8 cellular contexts compared by ENCODE assay signal in the genomic region with DNA sequence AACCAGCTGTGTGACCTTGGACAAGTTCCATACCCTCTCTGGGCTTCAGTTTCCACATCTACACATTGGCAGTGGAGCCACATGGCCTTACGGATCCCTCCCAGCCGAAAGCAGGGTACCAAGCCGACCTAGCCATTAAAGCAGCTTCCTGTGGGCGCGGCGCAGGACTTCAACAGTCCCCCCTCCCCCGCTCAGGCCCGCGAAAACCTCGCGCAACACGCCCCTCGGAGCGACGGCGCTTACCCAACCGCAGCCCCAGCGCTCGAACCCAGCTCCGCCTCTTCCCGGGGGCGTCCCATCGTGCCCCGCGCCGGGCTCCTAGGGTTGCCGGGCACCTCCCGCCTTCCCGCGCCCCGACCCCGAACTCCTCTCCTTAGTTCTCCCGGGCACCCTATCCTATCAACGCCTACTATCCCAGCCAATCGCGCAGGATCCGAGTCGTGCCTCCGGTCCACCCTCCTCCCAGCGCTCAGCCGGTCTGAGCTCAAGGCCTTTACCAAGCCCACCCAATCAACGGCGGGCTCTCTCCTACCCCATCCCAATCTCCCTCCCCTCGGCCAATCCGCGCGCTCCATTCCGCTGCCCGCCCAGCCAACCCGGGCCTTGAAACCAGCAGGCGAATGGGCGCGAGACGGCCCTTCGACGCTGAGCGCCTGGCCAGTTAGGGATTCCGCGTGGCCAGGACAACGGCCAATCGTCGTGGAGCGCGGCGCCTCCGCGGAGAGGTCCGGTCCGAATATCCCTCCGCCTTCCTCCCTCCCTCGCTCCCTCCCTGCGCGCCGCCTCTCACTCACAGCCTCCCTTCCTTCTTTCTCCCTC. TPM values are rescaled to one million over a fixed set of nuclear protein-coding genes. Genes with fewer than 3 reads are reported as not detected.
A peak's percentile ranks its signal among the peaks of the same experiment; 100 is the strongest.
DNase-seq lines count a peak whose midpoint lies in the region; ATAC-seq and TF ChIP-seq lines count a peak whose summit lies in the region.

TSS of gene KPNB1 (plus strand) at position 767 of the 819 bp plus-strand sequence. CDS start 326 bp downstream, outside the sequence.

- H3K4me3 Mint-ChIP-seq in activated CD4-positive, alpha-beta T cell treated with anti-CD3 and anti-CD28 coated beads for 36 hours, result peak within 1 kb of the TSS; percentile 98

- H3K4me3 ChIP-seq in choroid plexus epithelial cell (ENCODE audit: low read depth, low read length), result peak within 1 kb of the TSS; percentile 87
- H3K4me3 ChIP-seq in kidney epithelial cell (ENCODE audit: low read depth, low read length), result peak within 1 kb of the TSS; percentile 86

- no peaks in the 10 kb centered on the region for H3K27me3 ChIP-seq in kidney epithelial cell (ENCODE audit: control insufficient read depth, insufficient read depth, low read length)

- H3K27ac Mint-ChIP-seq in activated CD4-positive, alpha-beta T cell treated with anti-CD3 and anti-CD28 coated beads for 36 hours, result peak within 1 kb of the TSS; percentile 96

- peak; percentile 80 for ATAC-seq in HG03442 (IDR thresholded peaks at IDR 0.05; ENCODE audit: unreplicated experiment)
- ATAC-seq in activated CD4-positive, alpha-beta T cell treated with anti-CD3 and anti-CD28 coated beads for 36 hours, result peak; percentile 86

- H3K27me3 Mint-ChIP-seq in activated CD4-positive, alpha-beta T cell treated with anti-CD3 and anti-CD28 coated beads for 36 hours, result no peaks in the 10 kb centered on the region

- CTCF ChIA-PET in activated CD4-positive, alpha-beta T cell treated with anti-CD3 and anti-CD28 coated beads for 36 hours (lab: Charles Lee), result interaction anchor here (0.6 to 7.0 kb wide), 13 partner anchors 10 to 297 kb away, joined by 3 to 71 read pairs (median 3); partner anchors contain the start of gene OSBPL7

- no peaks in the 10 kb centered on the region for H3K36me3 ChIP-seq in kidney epithelial cell (ENCODE audit: control insufficient read depth, insufficient read depth, low read length)

- peaks cover 42% of the 10 kb centered on the region for H3K36me3 Mint-ChIP-seq in activated CD4-positive, alpha-beta T cell treated with anti-CD3 and anti-CD28 coated beads for 36 hours (ENCODE audit: low read depth)

- TF ChIP-seq CTCF in choroid plexus epithelial cell (conservative IDR thresholded peaks at IDR 0.05; ENCODE audit: low read depth, low read length) (no peak), kidney epithelial cell (IDR thresholded peaks at IDR 0.05; ENCODE audit: insufficient read depth, low read length, poor library complexity, severe bottlenecking) (no peak)

- no peaks in the 10 kb centered on the region for H3K9me3 Mint-ChIP-seq in activated CD4-positive, alpha-beta T cell treated with anti-CD3 and anti-CD28 coated beads for 36 hours (ENCODE audit: low read depth)

- intact Hi-C loops in activated CD4-positive, alpha-beta T cell treated with anti-CD3 and anti-CD28 coated beads for 36 hours (cut with DNase I, micrococcal nuclease), result loop anchor here (1.0 to 5.0 kb wide), 16 partner anchors 29 to 1457 kb away; partner anchors contain the start of genes CDC27 (in 2 of the 2), CDK5RAP3 (in 1 of the 2), EFCAB13 (in 1 of the 2) and KANSL1 (in 1 of the 2)

- POLR2A ChIA-PET in activated CD4-positive, alpha-beta T cell treated with anti-CD3 and anti-CD28 coated beads for 36 hours (lab: Charles Lee), result interaction anchor here (0.6 to 3.2 kb wide), 15 partner anchors 9 to 407 kb away, joined by 3 to 21 read pairs (median 5); partner anchors contain the start of genes SP2 and TBX21

- DNase-seq in AML-193 (lab: John Stamatoyannopoulos, UW), result peak; percentile 100
- peak; percentile 79 for DNase-seq in GM19238 (ENCODE audit: insufficient read length, low spot score)
- DNase-seq in NCI-H524 (lab: John Stamatoyannopoulos, UW), result peak; percentile 100
- peak; percentile 99 for DNase-seq in activated CD4-positive, alpha-beta T cell treated with anti-CD3 and anti-CD28 coated beads for 36 hours
- DNase-seq in choroid plexus epithelial cell (ENCODE audit: low read depth), result peak; percentile 100
- peak; percentile 98 for DNase-seq in kidney epithelial cell (ENCODE audit: low read depth)
- DNase-seq in stimulated activated CD4-positive, alpha-beta T cell treated with anti-CD3 and anti-CD28 coated beads, Interleukin-15, amount 100 ng/mL, for 48 hours (ENCODE audit: low read depth in 2 of 2), result peak; percentile 98 to 99

- peaks cover 52% of the 10 kb centered on the region for H3K4me1 Mint-ChIP-seq in activated CD4-positive, alpha-beta T cell treated with anti-CD3 and anti-CD28 coated beads for 36 hours

RNA-seq across cellular contexts. Expression of gene KPNB1, which starts in this region (rescaled TPM):
- 100 to 1,000 TPM; 640 to 656 TPM for total RNA-seq in activated CD4-positive, alpha-beta T cell treated with anti-CD3 and anti-CD28 coated beads for 36 hours
- 249 and 270 TPM in 2 replicates for total RNA-seq in kidney epithelial cell

Comparison
In these comparisons a context has a peak if more than half of its experiments do, and no peak if none do; other contexts are left out.
1. Peak in every context shown above with its lines: DNase-seq, ATAC-seq and H3K4me3 ChIP-seq.